8 cellular contexts compared by ENCODE assay signal in the genomic region with DNA sequence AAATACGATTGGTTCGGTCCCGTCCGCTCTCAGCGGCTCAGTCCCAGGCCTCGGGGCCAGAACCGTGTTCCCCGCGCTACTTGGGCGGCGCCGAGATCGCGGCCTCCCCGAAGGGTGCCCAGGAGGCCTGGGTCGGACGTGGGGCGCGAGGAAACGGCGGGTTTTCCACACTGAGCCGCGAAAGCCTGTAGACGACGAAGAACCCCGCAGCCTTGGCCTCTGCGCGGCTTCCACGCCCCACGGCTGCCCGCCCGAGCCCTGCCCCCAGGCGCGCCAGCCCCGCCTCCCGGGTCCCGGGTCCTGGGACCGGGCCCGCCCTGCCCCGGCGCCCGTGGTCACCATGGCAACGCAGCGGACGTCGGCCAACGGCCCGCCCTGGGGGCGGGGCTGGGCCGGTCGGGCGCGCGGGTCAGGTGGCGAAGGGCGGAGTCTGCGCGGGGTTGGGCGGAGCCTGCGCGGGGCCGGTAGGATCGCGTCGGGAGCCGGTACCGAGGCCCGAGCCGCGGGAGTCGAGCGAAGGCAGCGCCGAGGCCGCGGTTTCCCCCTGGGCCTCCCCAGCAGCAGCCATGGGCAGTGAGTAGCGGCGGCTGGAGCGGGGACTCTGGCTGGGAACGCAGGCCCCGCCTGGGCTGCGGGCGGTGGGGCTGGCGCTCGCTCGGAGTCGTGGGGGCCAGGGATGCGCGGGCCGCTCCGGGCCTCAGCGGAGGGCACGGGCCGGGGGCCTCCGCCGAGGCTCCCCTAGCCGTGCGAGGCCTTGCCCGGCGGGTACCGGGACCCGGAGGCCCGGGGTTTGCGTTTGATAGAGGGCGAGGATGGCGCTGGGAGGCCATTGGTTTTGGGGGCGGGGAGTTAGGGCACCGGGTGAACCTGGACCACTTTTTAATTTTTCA. TPM values are rescaled to one million over a fixed set of nuclear protein-coding genes. Genes with fewer than 3 reads are reported as not detected.
DNase-seq lines count a peak whose midpoint lies in the region; ATAC-seq and TF ChIP-seq lines count a peak whose summit lies in the region.

A gene (plus strand): TSS at position 456 of the 890 bp plus-strand sequence. CDS start 111 bp downstream, at position 567.

- H3K9me3 Mint-ChIP-seq in activated naive CD8-positive, alpha-beta T cell treated with anti-CD3 and anti-CD28 coated beads, Interleukin-2, amount 50 U/mL, for 24 hours: no peaks in the 10 kb centered on the region

- H3K4me3 ChIP-seq in GM12865 (ENCODE audit: low read depth, low read length) (peak within 1 kb of the TSS; percentile 83), heart left ventricle (peak within 1 kb of the TSS; percentile 79 to 99 (median 94)), upper lobe of left lung (peak within 1 kb of the TSS; percentile 89 to 99 (median 98))

- peaks cover 0 to 19% (median 7%) of the 10 kb centered on the region in 9 donors for H3K36me3 ChIP-seq in heart left ventricle
- peaks cover 0 to 4% (median 0%) of the 10 kb centered on the region in 4 donors for H3K36me3 ChIP-seq in upper lobe of left lung

- H3K27ac ChIP-seq in heart left ventricle (peak within 1 kb of the TSS; percentile 66 to 95 (median 90)), upper lobe of left lung (peak within 1 kb of the TSS; percentile 92 to 97 (median 94))

- intact Hi-C loops in heart left ventricle (cut with DNase I) (loop anchor here in 3 of 10 donors (1.0 to 10.0 kb wide), 5 partner anchors 61 to 85 kb away; a partner anchor contains a TSS), posterior cingulate gyrus (cut with DNase I) (loop anchor here (1.0 to 2.0 kb wide), 3 partner anchors 61 to 87 kb away; a partner anchor contains a TSS)

- no peak for TF ChIP-seq EP300 in upper lobe of left lung (IDR thresholded peaks at IDR 0.05)

- H3K27ac Mint-ChIP-seq in activated naive CD8-positive, alpha-beta T cell treated with anti-CD3 and anti-CD28 coated beads, Interleukin-2, amount 50 U/mL, for 24 hours: peak within 1 kb of the TSS; percentile 77

- WGBS in heart left ventricle, 4 donors: 0 to 1% (median 1%) methylated on average over 57 to 108 of the region's 108 CpGs
- 0 to 1% methylated on average over 27 to 92 of the region's 108 CpGs for WGBS in upper lobe of left lung, 2 donors

- TF ChIP-seq CTCF in GM12865 (IDR thresholded peaks at IDR 0.05; ENCODE audit: insufficient read depth, low read depth, low read length, missing control alignments) (no peak), heart left ventricle (IDR thresholded peaks at IDR 0.05) (no peak), upper lobe of left lung (IDR thresholded peaks at IDR 0.05) (no peak)

- H3K27me3 Mint-ChIP-seq in activated naive CD8-positive, alpha-beta T cell treated with anti-CD3 and anti-CD28 coated beads, Interleukin-2, amount 50 U/mL, for 24 hours: no peaks in the 10 kb centered on the region

- peak in 1 of 2 donors; percentile 66 for TF ChIP-seq POLR2A in heart left ventricle (IDR thresholded peaks at IDR 0.05)
- TF ChIP-seq POLR2A in upper lobe of left lung (IDR thresholded peaks at IDR 0.05): peak in 3 of 4 donors; percentile 38 to 87 (median 65)

- H3K4me1 ChIP-seq in heart left ventricle: peaks cover 0 to 18% (median 5%) of the 10 kb centered on the region in 12 donors
- H3K4me1 ChIP-seq in upper lobe of left lung: peaks cover 0 to 13% (median 9%) of the 10 kb centered on the region in 4 donors

- peak within 1 kb of the TSS; percentile 83 for H3K4me3 Mint-ChIP-seq in activated naive CD8-positive, alpha-beta T cell treated with anti-CD3 and anti-CD28 coated beads, Interleukin-2, amount 50 U/mL, for 24 hours

- ATAC-seq in HG02642 (IDR thresholded peaks at IDR 0.05; ENCODE audit: poor library complexity, unreplicated experiment): peak; percentile 92
- peak; percentile 96 for ATAC-seq in activated naive CD8-positive, alpha-beta T cell treated with anti-CD3 and anti-CD28 coated beads, Interleukin-2, amount 50 U/mL, for 24 hours
- peak; percentile 96 to 99 (median 98) for ATAC-seq in heart left ventricle
- peak; percentile 98 to 99 for ATAC-seq in upper lobe of left lung (ENCODE audit: low FRiP score in 2 of 2)

- H3K9me3 ChIP-seq in heart left ventricle (no peaks in the 10 kb centered on the region), upper lobe of left lung (no peaks in the 10 kb centered on the region)

- H3K4me1 Mint-ChIP-seq in activated naive CD8-positive, alpha-beta T cell treated with anti-CD3 and anti-CD28 coated beads, Interleukin-2, amount 50 U/mL, for 24 hours: peaks cover 27% of the 10 kb centered on the region

- H3K36me3 Mint-ChIP-seq in activated naive CD8-positive, alpha-beta T cell treated with anti-CD3 and anti-CD28 coated beads, Interleukin-2, amount 50 U/mL, for 24 hours (ENCODE audit: low read depth): peaks cover 6% of the 10 kb centered on the region

- H3K27me3 ChIP-seq in heart left ventricle (no peaks in the 10 kb centered on the region), upper lobe of left lung (no peaks in the 10 kb centered on the region)

- peak; percentile 97 for DNase-seq in GM12865 (ENCODE audit: low read depth)
- peak; percentile 70 for DNase-seq in NCI-H1105 treated with DMSO at 0.1 percent for 48 hours (lab: John Stamatoyannopoulos, UW)
- peak; percentile 83 for DNase-seq in SW480 (ENCODE audit: low spot score)
- peak; percentile 99 for DNase-seq in activated naive CD8-positive, alpha-beta T cell treated with anti-CD3 and anti-CD28 coated beads, Interleukin-2, amount 50 U/mL, for 24 hours
- DNase-seq in heart left ventricle: peak; percentile 96 to 99 (median 97)
- DNase-seq in posterior cingulate gyrus: peak; percentile 90 to 100 (median 96)
- DNase-seq in upper lobe of left lung: peak; percentile 97 to 100

RNA-seq across cellular contexts. Expression of the gene that starts here (rescaled TPM):
- 10 to 100 TPM in 5 of 9 donors, 1 to 10 TPM in 4; 6.9 to 17.0 (median 10.6) TPM for total RNA-seq in heart left ventricle
- polyA plus RNA-seq in heart left ventricle: 1 to 10 TPM; 5.5 to 9.2 TPM
- 1 to 10 TPM; 3.2 to 9.3 (median 5.9) TPM for total RNA-seq in upper lobe of left lung

Comparison
In these comparisons a context has a peak if more than half of its experiments do, and no peak if none do; other contexts are left out.
1. Peak in every context shown above with its lines: DNase-seq, ATAC-seq, H3K4me3 ChIP-seq and H3K27ac ChIP-seq.